ENCODE assay signal across 27 cellular contexts in genomic region chr15:63463030-63463429, GRCh38. TPM values are rescaled to one million over a fixed set of nuclear protein-coding genes. Genes with fewer than 3 reads are reported as not detected.
DNase-seq lines count a peak whose midpoint lies in the region; ATAC-seq, FAIRE-seq and TF ChIP-seq lines count a peak whose summit lies in the region.
"Had no signal": no experiment of that assay in that cellular context is flagged by ENCODE, and none has a peak within 500 bp of the region (broad histone marks: within the 10 kb centered on the region; RNA-seq: fewer than 3 reads in every experiment).

No MANE protein-coding gene starts in this region.

- H3K9me3 Mint-ChIP-seq in stimulated activated naive CD8-positive, alpha-beta T cell treated with anti-CD3 and anti-CD28 coated beads, Interleukin-15, amount 100 ng/mL, for 72 hours = no peaks in the 10 kb centered on the region
- H3K9me3 Mint-ChIP-seq: IgD-negative memory B cell had no signal

- no peak overlapping the region for H2BK15ac ChIP-seq in IMR-90 (ENCODE audit: low read depth, low read length)

- no peak overlapping the region for H3K27ac Mint-ChIP-seq in stimulated activated naive CD8-positive, alpha-beta T cell treated with anti-CD3 and anti-CD28 coated beads, Interleukin-15, amount 100 ng/mL, for 72 hours
- H3K27ac Mint-ChIP-seq: T-helper 17 cell had no signal

- H3K79me1 ChIP-seq in IMR-90 (ENCODE audit: low read depth in 1 of 2, low read length in 2 of 2) = no peaks in the 10 kb centered on the region

- peak overlapping the region; percentile 37; the same call in 1 of the 2 replicates for H3K18ac ChIP-seq in IMR-90 (ENCODE audit: low read depth, low read length)

- H2BK5ac ChIP-seq in IMR-90 (ENCODE audit: low read depth, low read length, poor library complexity, severe bottlenecking) = no peak overlapping the region

- H3K27ac ChIP-seq in A549 (peak overlapping the region; percentile 61 to 64), IMR-90 (ENCODE audit: insufficient read depth, low read length) (no peak overlapping the region)
- H3K27ac ChIP-seq: suprapubic skin had no signal

- peak overlapping the region; percentile 33; the same call in 1 of the 2 replicates for H4K91ac ChIP-seq in IMR-90 (ENCODE audit: insufficient read depth, low read depth, low read length)

- intact Hi-C loops in IMR-90 (cut with micrococcal nuclease) = loop anchor here (10.0 kb wide), 2 partner anchors 122 to 602 kb away; no protein-coding TSS in a partner anchor

- ATAC-seq in A549 (no peak), IMR-90 (ENCODE audit: low read depth) (no peak), GM21360 (IDR thresholded peaks at IDR 0.05; ENCODE audit: unreplicated experiment) (no peak), GM21576 (IDR thresholded peaks at IDR 0.05; ENCODE audit: unreplicated experiment) (no peak)
- ATAC-seq in stimulated activated naive CD8-positive, alpha-beta T cell treated with anti-CD3 and anti-CD28 coated beads, Interleukin-15, amount 100 ng/mL, for 72 hours = no peak
- ATAC-seq: T-helper 17 cell had no signal

- H3K56ac ChIP-seq in IMR-90 (ENCODE audit: extremely low read depth, insufficient read depth, low read length) = 0 out of 2 replicates have a peak overlapping the region, but pooled peaks have one; percentile 10

- H2BK20ac ChIP-seq in IMR-90 (ENCODE audit: low read depth, low read length) = no peak overlapping the region

- no peak for FAIRE-seq in A549 (lab: Jason Lieb, UNC)
- FAIRE-seq: bronchial epithelial cell, D721Med, endometrium, small intestine, urothelium cell line had no signal

- peak overlapping the region in 1 of 2 experiments; percentile 30; a peak in 1 of 4 replicates for H4K8ac ChIP-seq in IMR-90 (ENCODE audit: low read depth in 2 of 2, low read length in 2 of 2)

- H3K9me1 ChIP-seq in IMR-90 (ENCODE audit: insufficient read depth, low read length) = no peaks in the 10 kb centered on the region; the same call in 1 of the 2 replicates

- H3K9me3 ChIP-seq in A549 = 0 out of 3 replicates have a peak, but pooled peaks cover 4% of the 10 kb centered on the region
- peaks cover 2% of the 10 kb centered on the region for H3K9me3 ChIP-seq in IMR-90 (ENCODE audit: control insufficient read depth, insufficient read depth, low read length)
- H3K9me3 ChIP-seq in neuron (ENCODE audit: low read length) = peaks cover 2% of the 10 kb centered on the region
- H3K9me3 ChIP-seq: suprapubic skin had no signal

- no TSS peak for BruUV-seq in IMR-90 (replicated peaks; lab: Mats Ljungman, UMichigan)

- POLR2A ChIA-PET in A549 (lab: Yijun Ruan, JAX) = interaction anchor here (1.1 to 1.4 kb wide), 2 partner anchors 41 to 137 kb away, joined by 5 to 7 read pairs; partner anchors contain the start of gene USP3
- POLR2A ChIA-PET in IMR-90 (lab: Charles Lee; ENCODE audit: unreplicated experiment) = no interaction called here

- peak overlapping the region; percentile 20; the same call in 1 of the 2 replicates for H3K23ac ChIP-seq in IMR-90 (ENCODE audit: low read depth, low read length)

- H2AK5ac ChIP-seq in IMR-90 (ENCODE audit: low read depth, low read length) = peak overlapping the region; percentile 66

- dilution Hi-C loops in IMR-90 (cut with HindIII; ENCODE audit: low sequenced_read_pairs, unreplicated experiment) = no loop called here

- no peak overlapping the region for H2AFZ ChIP-seq in IMR-90 (replicated peaks; ENCODE audit: low read length, poor library complexity)
- peak overlapping the region; percentile 60 for H2AFZ ChIP-seq in neuron (ENCODE audit: low read depth, low read length)

- WGBS in A549 (ENCODE audit: missing lambda C conversion rate) = 86% methylated on average over 1 of the region's 1 CpG
- WGBS in IMR-90 (ENCODE audit: extremely low coverage in 2 of 2, insufficient read length in 1 of 2), 2 experiments = no CpG with 5 or more reads among the region's 1 CpG

- H4K20me1 ChIP-seq in IMR-90 (ENCODE audit: insufficient read depth, low read length) = no peaks in the 10 kb centered on the region

- DNase-seq in A549 (ENCODE audit: low read depth in 1 of 2, low spot score in 1 of 2) = no peak
- DNase-seq in IMR-90 = no peak
- DNase-seq in cerebellum (ENCODE audit: low spot score) = peak; percentile 10
- no peak for DNase-seq in stimulated activated naive CD8-positive, alpha-beta T cell treated with anti-CD3 and anti-CD28 coated beads, Interleukin-15, amount 100 ng/mL, for 72 hours
- no peak for DNase-seq in SKM-1 treated with dmso at 0.1 percent for 144 hours (lab: John Stamatoyannopoulos, UW; ENCODE audit: unreplicated experiment)
- DNase-seq: activated CD4-positive, alpha-beta T cell treated with anti-CD3 and anti-CD28 coated beads for 4 hours; activated naive CD4-positive, alpha-beta T cell treated with Interleukin-2 at 50 U/mL for 16 hours; activated T-cell treated with anti-CD3 and anti-CD28 coated beads, Interleukin-2, amount 50 U/mL, for 48 hours; amniotic stem cell; cortex of kidney; EL; NCI-H1105; NCI-H2107; NCI-H526; occipital lobe; stimulated activated CD4-positive, alpha-beta T cell treated with anti-CD3 and anti-CD28 coated beads, Interleukin-2, amount 100 ng/mL, for 24 hours; T-helper 17 cell had no signal

- no peak overlapping the region for H3K9ac ChIP-seq in IMR-90 (ENCODE audit: low read depth, low read length)

- no peak overlapping the region for H3K4me3 Mint-ChIP-seq in stimulated activated naive CD8-positive, alpha-beta T cell treated with anti-CD3 and anti-CD28 coated beads, Interleukin-15, amount 100 ng/mL, for 72 hours
- H3K4me3 Mint-ChIP-seq: IgD-negative memory B cell, T-helper 17 cell had no signal

- no peak overlapping the region for H2AK9ac ChIP-seq in IMR-90 (replicated peaks; ENCODE audit: low read depth, low read length, poor library complexity)

- TF ChIP-seq RAD21 in A549 (conservative IDR thresholded peaks at IDR 0.05 in 1 of 2, IDR thresholded peaks at IDR 0.05 in 1 of 2) (no peak), IMR-90 (IDR thresholded peaks at IDR 0.05; ENCODE audit: low read length) (no peak)

- H3K27me3 Mint-ChIP-seq in stimulated activated naive CD8-positive, alpha-beta T cell treated with anti-CD3 and anti-CD28 coated beads, Interleukin-15, amount 100 ng/mL, for 72 hours = no peaks in the 10 kb centered on the region

- TF ChIP-seq EP300 in A549 (IDR thresholded peaks at IDR 0.05) = no peak

- TF ChIP-seq CTCF in A549 (IDR thresholded peaks at IDR 0.05) (no peak), IMR-90 (conservative IDR thresholded peaks at IDR 0.05; ENCODE audit: low read depth, low read length) (no peak)

- no peak overlapping the region for H4K5ac ChIP-seq in IMR-90 (ENCODE audit: low read depth, low read length)

- H3K36me3 ChIP-seq in IMR-90 (ENCODE audit: control insufficient read depth, insufficient read depth, low read length) (no peaks in the 10 kb centered on the region), neuron (ENCODE audit: insufficient read depth, low read length) (no peaks in the 10 kb centered on the region)
- H3K36me3 ChIP-seq: suprapubic skin had no signal

- H2BK120ac ChIP-seq in IMR-90 (ENCODE audit: low read depth, low read length) = no peak overlapping the region

- peak overlapping the region; percentile 52 for H3K4me2 ChIP-seq in A549
- H3K4me2 ChIP-seq in IMR-90 (ENCODE audit: low read depth, low read length) = no peak overlapping the region

- peaks cover 9% of the 10 kb centered on the region for H3K4me1 Mint-ChIP-seq in stimulated activated naive CD8-positive, alpha-beta T cell treated with anti-CD3 and anti-CD28 coated beads, Interleukin-15, amount 100 ng/mL, for 72 hours

- peaks cover 61% of the 10 kb centered on the region for H3K4me1 ChIP-seq in A549
- peaks cover 18% of the 10 kb centered on the region for H3K4me1 ChIP-seq in IMR-90 (ENCODE audit: control insufficient read depth, insufficient read depth, low read length)
- peaks cover 21% of the 10 kb centered on the region for H3K4me1 ChIP-seq in neuron (ENCODE audit: insufficient read depth, low read length)

- H3K27me3 ChIP-seq in IMR-90 (ENCODE audit: control insufficient read depth, insufficient read depth, low read length) (no peaks in the 10 kb centered on the region), neuron (ENCODE audit: insufficient read depth, low read length) (no peaks in the 10 kb centered on the region)
- H3K27me3 ChIP-seq: suprapubic skin had no signal

- CTCF ChIA-PET in A549 (lab: Yijun Ruan, JAX) = interaction anchor here (0.7 to 11.9 kb wide), 17 partner anchors 8 to 429 kb away, joined by 3 to 185 read pairs (median 4); partner anchors contain the start of genes FBXL22 and USP3
- CTCF ChIA-PET in IMR-90 (lab: Yijun Ruan, JAX) = interaction anchor here (0.5 to 0.6 kb wide), 2 partner anchors 278 to 712 kb away, joined by 3 to 6 read pairs; no protein-coding TSS in a partner anchor

- TF ChIP-seq POLR2A in A549 (IDR thresholded peaks at IDR 0.05; ENCODE audit: low read length) (no peak), IMR-90 (IDR thresholded peaks at IDR 0.05; ENCODE audit: low read depth, low read length) (no peak)

- H3K4me3 ChIP-seq in A549 = no peak overlapping the region
- H3K4me3 ChIP-seq in IMR-90 (ENCODE audit: insufficient read depth, low read depth, low read length) = no peak overlapping the region
- no peak overlapping the region for H3K4me3 ChIP-seq in neuron (ENCODE audit: low read length)
- H3K4me3 ChIP-seq: suprapubic skin had no signal

- H3K4ac ChIP-seq in IMR-90 (ENCODE audit: low read depth, low read length) = 0 out of 2 replicates have a peak overlapping the region, but pooled peaks have one; percentile 15

- in situ Hi-C loops in IMR-90 (cut with MboI; ENCODE audit: low sequenced_read_pairs) = no loop called here

- no peak overlapping the region; the same call in 1 of the 2 replicates for H3K14ac ChIP-seq in IMR-90 (replicated peaks; ENCODE audit: low read depth, low read length)

TF ChIP-seq in A549, 52 proteins besides CTCF, POLR2A, EP300 and RAD21 (continues in another document):
- TF ChIP-seq TFCP2L1 (CRISPR knock-in tag; IDR thresholded peaks at IDR 0.05) (no peak), SREBF2 (IDR thresholded peaks at IDR 0.05) (no peak), NR3C1 (IDR thresholded peaks at IDR 0.05) (no peak), MAZ (IDR thresholded peaks at IDR 0.05; ENCODE audit: borderline replicate concordance, low read depth, low read length) (no peak)

TF ChIP-seq in IMR-90, 13 proteins besides CTCF, POLR2A, EP300 and RAD21 (continues in another document):
- no peak for TF ChIP-seq CHD1 (IDR thresholded peaks at IDR 0.05; ENCODE audit: low read depth, low read length)
- TF ChIP-seq MAFK (IDR thresholded peaks at IDR 0.05; ENCODE audit: low read depth, low read length) = no peak
- TF ChIP-seq MAZ (IDR thresholded peaks at IDR 0.05; ENCODE audit: borderline replicate concordance, low read depth, low read length) = no peak

RNA-seq across cellular contexts. Expression of gene USP3, which starts 41.4 kb away (rescaled TPM):
- polyA plus RNA-seq in A549 (2011; rRNA removed) (97.4 and 99.1 TPM in 2 replicates), A549 (2017; fragmentation: RNase III; extraction: RNeasy Plus Mini Kit Qiagen cat#74134 plus additional on column Dnase treatment) (41.8 to 43.2 TPM (median 42.8 TPM) in 3 replicates), IMR-90 (2012; rRNA removed) (13.7 and 17.3 TPM in 2 replicates)
- polyA plus RNA-seq in A549 (2012; cell fraction: cytosol; rRNA removed) = 32.8 and 35.7 TPM in 2 replicates
- 68.6 and 111 TPM in 2 replicates for polyA plus RNA-seq in A549 (2012; cell fraction: nucleus; rRNA removed)
- polyA minus RNA-seq in A549 (2011; rRNA and poly(A)+ RNA removed) = 98.4 and 139 TPM in 2 replicates
- total RNA-seq in IMR-90 (2012; rRNA removed) (46.7 and 52.3 TPM in 2 replicates), cerebellum (120 TPM)
- 6.2 and 15.2 TPM in 2 replicates for polyA plus RNA-seq in IMR-90 (2012; cell fraction: cytosol; rRNA removed)
- 23.8 and 84.1 TPM in 2 replicates for polyA plus RNA-seq in IMR-90 (2012; cell fraction: nucleus; rRNA removed; ENCODE audit: low replicate concordance)
